In the genomic region with DNA sequence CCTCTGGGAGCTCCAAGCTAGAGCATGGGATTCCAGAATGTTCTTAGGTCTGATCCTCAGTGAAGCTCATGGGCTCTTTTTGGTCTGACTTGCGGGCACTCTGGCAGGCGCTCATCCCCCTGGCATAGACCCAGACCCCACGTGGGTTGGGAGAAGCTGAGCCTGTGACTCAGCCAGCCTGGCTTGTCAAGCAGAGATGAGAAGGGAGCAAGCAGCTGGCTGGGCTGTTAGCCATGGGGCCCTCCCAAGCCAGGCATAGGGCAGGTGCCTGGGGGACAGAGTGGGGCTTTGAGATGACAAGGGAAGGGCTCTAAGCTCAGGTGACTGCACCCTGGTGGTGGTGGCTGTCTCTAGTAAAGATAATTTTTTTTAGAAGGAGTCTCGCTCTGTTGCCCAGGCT, we compare ENCODE assay signal across 12 cellular contexts.
DNase-seq lines count a peak whose midpoint lies in the region; ATAC-seq lines count a peak whose summit lies in the region.
"Had no signal": no experiment of that assay in that cellular context is flagged by ENCODE, and none has a peak within 500 bp of the region (broad histone marks: within the 10 kb centered on the region; RNA-seq: fewer than 3 reads in every experiment).

No MANE protein-coding gene starts in this region.

- no peaks in the 10 kb centered on the region for H3K4me1 Mint-ChIP-seq in activated T-cell treated with anti-CD3 and anti-CD28 coated beads, Interleukin-2, amount 50 U/mL, for 4 hours (ENCODE audit: low read depth)
- no peaks in the 10 kb centered on the region for H3K4me1 Mint-ChIP-seq in activated CD4-positive, alpha-beta T cell treated with anti-CD3 and anti-CD28 coated beads, Interleukin-2, amount 10 ng/mL, durations not matched to agents 7 days and 5 days
- H3K4me1 Mint-ChIP-seq: CD4-positive, alpha-beta memory T cell had no signal

- CTCF ChIA-PET in activated CD4-positive, alpha-beta T cell treated with anti-CD3 and anti-CD28 coated beads, Interleukin-2, amount 10 ng/mL, durations not matched to agents 7 days and 5 days (lab: Charles Lee), result interaction anchor here (0.6 kb wide), 1 partner anchor 20 kb away, joined by 5 read pairs; no protein-coding TSS in a partner anchor

- POLR2A ChIA-PET in activated CD4-positive, alpha-beta T cell treated with anti-CD3 and anti-CD28 coated beads, Interleukin-2, amount 10 ng/mL, durations not matched to agents 7 days and 5 days (lab: Charles Lee), result no interaction called here

- no peaks in the 10 kb centered on the region for H3K9me3 Mint-ChIP-seq in activated T-cell treated with anti-CD3 and anti-CD28 coated beads, Interleukin-2, amount 50 U/mL, for 4 hours
- H3K9me3 Mint-ChIP-seq in activated CD4-positive, alpha-beta T cell treated with anti-CD3 and anti-CD28 coated beads, Interleukin-2, amount 10 ng/mL, durations not matched to agents 7 days and 5 days, result no peaks in the 10 kb centered on the region

- ATAC-seq in activated T-cell treated with anti-CD3 and anti-CD28 coated beads, Interleukin-2, amount 50 U/mL, for 4 hours, result no peak

- DNase-seq in AG08395 (ENCODE audit: low spot score) (peak; percentile 62), HT1080 (ENCODE audit: low read depth) (peak; percentile 39), amygdala (lab: John Stamatoyannopoulos, UW) (peak in 45 of 56 donors; percentile 1 to 93 (median 38)), kidney glomerular epithelial cell (lab: John Stamatoyannopoulos, UW) (peak; percentile 42), SW 1271 (lab: John Stamatoyannopoulos, UW) (no peak), NCI-H187 (lab: John Stamatoyannopoulos, UW) (no peak)
- no peak for DNase-seq in activated T-cell treated with anti-CD3 and anti-CD28 coated beads, Interleukin-2, amount 50 U/mL, for 4 hours
- DNase-seq in activated CD4-positive, alpha-beta T cell treated with anti-CD3 and anti-CD28 coated beads, Interleukin-2, amount 10 ng/mL, durations not matched to agents 7 days and 5 days, result no peak
- DNase-seq: activated CD8-positive, alpha-beta memory T cell treated with anti-CD3 and anti-CD28 coated beads, Interleukin-2, amount 50 U/mL, for 48 hours; CD4-positive, alpha-beta memory T cell; NCI-H187 treated with DMSO at 0.1 percent for 48 hours; T-helper 1 cell had no signal

- no peak overlapping the region for H3K4me3 Mint-ChIP-seq in activated T-cell treated with anti-CD3 and anti-CD28 coated beads, Interleukin-2, amount 50 U/mL, for 4 hours
- no peak overlapping the region for H3K4me3 Mint-ChIP-seq in activated CD4-positive, alpha-beta T cell treated with anti-CD3 and anti-CD28 coated beads, Interleukin-2, amount 10 ng/mL, durations not matched to agents 7 days and 5 days
- H3K4me3 Mint-ChIP-seq: CD4-positive, alpha-beta memory T cell had no signal

- H3K36me3 Mint-ChIP-seq in activated T-cell treated with anti-CD3 and anti-CD28 coated beads, Interleukin-2, amount 50 U/mL, for 4 hours (ENCODE audit: insufficient read depth), result no peaks in the 10 kb centered on the region
- no peaks in the 10 kb centered on the region for H3K36me3 Mint-ChIP-seq in activated CD4-positive, alpha-beta T cell treated with anti-CD3 and anti-CD28 coated beads, Interleukin-2, amount 10 ng/mL, durations not matched to agents 7 days and 5 days (ENCODE audit: low read depth)
- H3K36me3 Mint-ChIP-seq: CD4-positive, alpha-beta memory T cell had no signal

- H3K27me3 Mint-ChIP-seq in activated T-cell treated with anti-CD3 and anti-CD28 coated beads, Interleukin-2, amount 50 U/mL, for 4 hours (ENCODE audit: low read depth), result peaks cover 2% of the 10 kb centered on the region
- no peaks in the 10 kb centered on the region for H3K27me3 Mint-ChIP-seq in activated CD4-positive, alpha-beta T cell treated with anti-CD3 and anti-CD28 coated beads, Interleukin-2, amount 10 ng/mL, durations not matched to agents 7 days and 5 days
- H3K27me3 Mint-ChIP-seq: CD4-positive, alpha-beta memory T cell had no signal

- H3K27ac Mint-ChIP-seq in activated CD4-positive, alpha-beta T cell treated with anti-CD3 and anti-CD28 coated beads, Interleukin-2, amount 10 ng/mL, durations not matched to agents 7 days and 5 days, result no peak overlapping the region
- H3K27ac Mint-ChIP-seq: CD4-positive, alpha-beta memory T cell had no signal

Comparison
In these comparisons a context has a peak if more than half of its experiments do, and no peak if none do; other contexts are left out.
1. DNase-seq: peak in AG08395 (single experiment), HT1080 (single experiment), amygdala (45 of 56) and kidney glomerular epithelial cell (single experiment); none in activated T-cell treated with anti-CD3 and anti-CD28 coated beads, Interleukin-2, amount 50 U/mL, for 4 hours (single experiment), SW 1271 (0 of 2), activated CD4-positive, alpha-beta T cell treated with anti-CD3 and anti-CD28 coated beads, Interleukin-2, amount 10 ng/mL, durations not matched to agents 7 days and 5 days (single experiment) and NCI-H187 (0 of 2).